In the genomic region with DNA sequence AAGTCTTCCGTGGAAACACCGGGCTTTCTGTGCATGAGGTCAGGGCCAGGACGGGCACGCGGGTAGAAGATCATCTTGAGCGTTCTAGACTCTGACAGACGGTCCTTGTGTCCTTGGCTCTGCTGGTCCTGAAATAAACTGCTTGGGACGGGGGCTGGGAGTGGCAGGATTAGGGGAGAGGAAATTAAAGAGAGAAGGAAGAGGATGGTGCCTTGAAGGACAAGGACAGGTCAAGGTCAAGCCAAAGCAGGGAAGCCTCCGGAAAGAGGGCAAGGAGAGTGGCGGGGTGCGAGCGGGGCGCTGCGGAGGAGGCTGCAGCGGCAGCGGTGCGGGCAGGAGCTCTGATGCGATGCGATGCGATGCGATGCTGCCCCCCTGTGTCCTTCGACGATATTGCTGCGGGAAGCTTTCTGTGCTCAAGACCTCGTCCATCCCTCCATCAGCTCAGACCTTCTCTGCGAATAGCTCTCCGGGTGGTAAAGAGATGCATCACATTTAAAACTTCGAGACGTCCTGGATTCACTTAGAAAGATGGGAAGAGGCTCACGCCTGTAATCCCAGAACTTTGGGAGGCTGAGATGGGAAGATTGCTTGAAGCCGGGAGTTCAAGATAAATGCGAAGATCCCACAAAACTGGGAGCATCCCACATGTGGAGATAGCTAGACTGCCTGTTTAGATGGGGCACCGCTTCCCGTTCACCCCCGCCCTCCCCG, we compare ENCODE assay signal across 7 cellular contexts.
A peak's percentile ranks its signal among the peaks of the same experiment; 100 is the strongest.
DNase-seq lines count a peak whose midpoint lies in the region; TF ChIP-seq lines count a peak whose summit lies in the region.

No MANE protein-coding gene starts in this region.

- no peak overlapping the region for H3K4me3 ChIP-seq in GM12864 (ENCODE audit: low read depth, low read length)

- H3K9me3 Mint-ChIP-seq in HFFc6 (peaks cover 36% of the 10 kb centered on the region), progenitor cell of endocrine pancreas (ENCODE audit: low read depth) (no peaks in the 10 kb centered on the region)

- H3K36me3 Mint-ChIP-seq in HFFc6 (ENCODE audit: low read depth) (no peaks in the 10 kb centered on the region), progenitor cell of endocrine pancreas (ENCODE audit: insufficient read depth) (no peaks in the 10 kb centered on the region)

- H3K27me3 Mint-ChIP-seq in HFFc6 (ENCODE audit: insufficient read depth) (peaks cover 3% of the 10 kb centered on the region), progenitor cell of endocrine pancreas (peaks cover 48% of the 10 kb centered on the region)

- DNase-seq in GM12864 (ENCODE audit: low read depth) (no peak), HFFc6 (no peak), NCI-H2107 treated with DMSO at 0.1 percent for 48 hours (lab: John Stamatoyannopoulos, UW; ENCODE audit: unreplicated experiment) (peak; percentile 50), activated T-cell treated with anti-CD3 and anti-CD28 coated beads for 24 hours (ENCODE audit: low read depth) (peak; percentile 23), germinal center (ENCODE audit: low spot score) (peak; percentile 60), progenitor cell of endocrine pancreas (ENCODE audit: low spot score, unreplicated experiment) (peak; percentile 69), NOMO-1 treated with dmso at 0.1 percent for 144 hours (lab: John Stamatoyannopoulos, UW; ENCODE audit: unreplicated experiment) (no peak)

- no peaks in the 10 kb centered on the region for H3K4me1 Mint-ChIP-seq in HFFc6 (ENCODE audit: low read depth)
- no peaks in the 10 kb centered on the region for H3K4me1 Mint-ChIP-seq in progenitor cell of endocrine pancreas (ENCODE audit: low read depth)

- no peak overlapping the region for H3K27ac Mint-ChIP-seq in HFFc6
- H3K27ac Mint-ChIP-seq in progenitor cell of endocrine pancreas = no peak overlapping the region

- TF ChIP-seq CTCF in GM12864 (IDR thresholded peaks at IDR 0.05; ENCODE audit: low read depth, low read length, missing control alignments) (peak; percentile 79), HFFc6 (IDR thresholded peaks at IDR 0.05) (peak; percentile 67), progenitor cell of endocrine pancreas (IDR thresholded peaks at IDR 0.05; ENCODE audit: unreplicated experiment) (peak; percentile 75)

- H3K4me3 Mint-ChIP-seq in HFFc6 (no peak overlapping the region), progenitor cell of endocrine pancreas (ENCODE audit: low read depth) (no peak overlapping the region)

Comparison
In these comparisons a context has a peak if more than half of its experiments do, and no peak if none do; other contexts are left out.
1. DNase-seq: peak in NCI-H2107 treated with DMSO at 0.1 percent for 48 hours (single experiment), activated T-cell treated with anti-CD3 and anti-CD28 coated beads for 24 hours (single experiment), germinal center (single experiment) and progenitor cell of endocrine pancreas (single experiment); none in GM12864 (single experiment), HFFc6 (single experiment) and NOMO-1 treated with dmso at 0.1 percent for 144 hours (single experiment).
2. Peak in every context shown above with its lines, with median percentiles within 50 percentile points of each other: CTCF ChIP-seq.